Comparison of ENCODE assay signal across 20 cellular contexts in genomic region chr1:211978596-211978995, GRCh38. TPM values are rescaled to one million over a fixed set of nuclear protein-coding genes. Genes with fewer than 3 reads are reported as not detected.
DNase-seq lines count a peak whose midpoint lies in the region; ATAC-seq, FAIRE-seq and TF ChIP-seq lines count a peak whose summit lies in the region.
"Had no signal": no experiment of that assay in that cellular context is flagged by ENCODE, and none has a peak within 500 bp of the region (broad histone marks: within the 10 kb centered on the region; RNA-seq: fewer than 3 reads in every experiment).

No MANE protein-coding gene starts in this region.

- H4K20me1 ChIP-seq in K562 (replicated peaks; ENCODE audit: control insufficient read depth, insufficient read depth, low read length), result no peaks in the 10 kb centered on the region
- H4K20me1 ChIP-seq: BLaER1 treated with 17β-estradiol and CSF1 and Interleukin-3, amounts not matched to agents 10 nM and 100 nM had no signal

- H3K4me3 Mint-ChIP-seq in MCF 10A (ENCODE audit: unreplicated experiment), result no peak overlapping the region
- H3K4me3 Mint-ChIP-seq: B cell; CD4-positive, alpha-beta T cell; CD8-positive, alpha-beta T cell had no signal

- no peaks in the 10 kb centered on the region for H3K4me1 ChIP-seq in breast epithelium
- H3K4me1 ChIP-seq in A549, result no peaks in the 10 kb centered on the region
- no peaks in the 10 kb centered on the region; a peak in 1 of 5 replicates for H3K4me1 ChIP-seq in K562 (replicated peaks in 1 of 2; ENCODE audit: control insufficient read depth in 2 of 2, insufficient read depth in 2 of 2, low read length in 2 of 2)
- H3K4me1 ChIP-seq in uterus, result no peaks in the 10 kb centered on the region
- H3K4me1 ChIP-seq: Caco-2 had no signal

- TF ChIP-seq POLR2A in breast epithelium (IDR thresholded peaks at IDR 0.05) (no peak), A549 (IDR thresholded peaks at IDR 0.05; ENCODE audit: low read length) (no peak), K562 (conservative IDR thresholded peaks at IDR 0.05) (no peak), uterus (IDR thresholded peaks at IDR 0.05) (no peak)

- TF ChIP-seq RAD21 in A549 (conservative IDR thresholded peaks at IDR 0.05 in 1 of 2, IDR thresholded peaks at IDR 0.05 in 1 of 2), result no peak
- no peak for TF ChIP-seq RAD21 in K562 (CRISPR knock-in tag; conservative IDR thresholded peaks at IDR 0.05 in 1 of 2, IDR thresholded peaks at IDR 0.05 in 1 of 2)

- H3K9me1 ChIP-seq in K562 (ENCODE audit: control insufficient read depth, insufficient read depth, low read length), result no peaks in the 10 kb centered on the region

- H3K36me3 Mint-ChIP-seq in MCF 10A (ENCODE audit: insufficient read depth, unreplicated experiment), result peaks cover 90% of the 10 kb centered on the region

- CTCF ChIA-PET in MCF 10A (lab: Yijun Ruan, JAX) (interaction anchor here (0.6 to 2.5 kb wide), 9 partner anchors 9 to 477 kb away, joined by 3 to 15 read pairs (median 4); partner anchors contain the start of genes DTL and INTS7), A549 (lab: Yijun Ruan, JAX) (interaction anchor here (0.9 to 2.5 kb wide), 4 partner anchors 21 to 280 kb away, joined by 3 to 11 read pairs (median 4); partner anchors contain the start of genes DTL and INTS7), K562 (lab: Yijun Ruan, JAX; ENCODE audit: low intra/inter-chr PET ratio) (no interaction called here)

- FAIRE-seq in A549 (lab: Jason Lieb, UNC) (no peak), K562 (lab: Jason Lieb, UNC) (no peak)
- FAIRE-seq: D721Med, G401.6, GM12891, GM19239 had no signal

- no peak overlapping the region for H3K27ac ChIP-seq in breast epithelium
- no peak overlapping the region for H3K27ac ChIP-seq in A549
- no peak overlapping the region for H3K27ac ChIP-seq in K562 (ENCODE audit: extremely low read depth, low read depth, low read length)
- H3K27ac ChIP-seq in uterus, result no peak overlapping the region
- H3K27ac ChIP-seq: 22Rv1; BLaER1 treated with 17β-estradiol and CSF1 and Interleukin-3, amounts not matched to agents 10 nM and 100 nM; C4-2B had no signal

- POLR2A ChIA-PET in MCF 10A (lab: Yijun Ruan, JAX), result interaction anchor here (1.0 to 1.5 kb wide), 2 partner anchors 28 to 34 kb away, joined by 3 read pairs; no protein-coding TSS in a partner anchor
- POLR2A ChIA-PET in A549 (lab: Yijun Ruan, JAX), result no interaction called here
- POLR2A ChIA-PET in K562 (lab: Yijun Ruan, JAX), result interaction anchor here (0.5 to 1.3 kb wide), 2 partner anchors 56 to 296 kb away, joined by 3 to 6 read pairs; partner anchors contain the start of genes DTL and INTS7

- no peak overlapping the region for H2AFZ ChIP-seq in K562 (ENCODE audit: low read depth, low read length)

- no peaks in the 10 kb centered on the region for H3K4me1 Mint-ChIP-seq in MCF 10A (ENCODE audit: insufficient read depth, unreplicated experiment)

- TF ChIP-seq EP300 in A549 (IDR thresholded peaks at IDR 0.05) (no peak), K562 (IDR thresholded peaks at IDR 0.05; ENCODE audit: low read length) (no peak)

- no peak overlapping the region for H3K4me3 ChIP-seq in breast epithelium
- H3K4me3 ChIP-seq in A549, result no peak overlapping the region
- no peak overlapping the region for H3K4me3 ChIP-seq in K562
- no peak overlapping the region for H3K4me3 ChIP-seq in uterus
- H3K4me3 ChIP-seq: BLaER1 treated with 17β-estradiol and CSF1 and Interleukin-3, amounts not matched to agents 10 nM and 100 nM had no signal

- H3K79me2 ChIP-seq in K562 (ENCODE audit: control insufficient read depth, insufficient read depth, low read length), result no peaks in the 10 kb centered on the region

- no peaks in the 10 kb centered on the region for H3K36me3 ChIP-seq in breast epithelium
- H3K36me3 ChIP-seq in K562 (ENCODE audit: control insufficient read depth, insufficient read depth, low read length), result peaks cover 89% of the 10 kb centered on the region
- H3K36me3 ChIP-seq in uterus, result no peaks in the 10 kb centered on the region

- H3K9me3 Mint-ChIP-seq in MCF 10A (ENCODE audit: unreplicated experiment), result no peaks in the 10 kb centered on the region
- H3K9me3 Mint-ChIP-seq: CD4-positive, alpha-beta T cell; CD8-positive, alpha-beta T cell had no signal

- TF ChIP-seq CTCF in MCF 10A (IDR thresholded peaks at IDR 0.05; ENCODE audit: unreplicated experiment) (no peak), breast epithelium (IDR thresholded peaks at IDR 0.05) (no peak), A549 (IDR thresholded peaks at IDR 0.05) (no peak), K562 (IDR thresholded peaks at IDR 0.05 in 2 of 3, conservative IDR thresholded peaks at IDR 0.05 in 1 of 3; ENCODE audit: insufficient read depth in 2 of 3, low read depth in 1 of 3, low read length in 3 of 3) (no peak), uterus (IDR thresholded peaks at IDR 0.05) (no peak)

- DNase-seq in MCF 10A (ENCODE audit: unreplicated experiment) (no peak), breast epithelium (ENCODE audit: low spot score in 2 of 2) (no peak), A549 (ENCODE audit: low read depth in 1 of 2, low spot score in 1 of 2) (no peak), K562 (ENCODE audit: extremely low read depth in 1 of 4, low spot score in 3 of 4) (no peak), uterus (no peak)
- DNase-seq: AML-193; Caco-2; Calu3; CD4-positive, alpha-beta T cell; CD8-positive, alpha-beta T cell; DMS79 treated with DMSO at 0.1 percent for 48 hours; GF-D8 had no signal

- in situ Hi-C loops in K562 (cut with MboI), result no loop called here

- H3K27me3 ChIP-seq in breast epithelium (no peaks in the 10 kb centered on the region), K562 (ENCODE audit: control insufficient read depth in 2 of 2, insufficient read depth in 2 of 2, low read length in 2 of 2) (no peaks in the 10 kb centered on the region), uterus (no peaks in the 10 kb centered on the region)
- H3K27me3 ChIP-seq: BLaER1 treated with 17β-estradiol and CSF1 and Interleukin-3, amounts not matched to agents 10 nM and 100 nM had no signal

- H3K4me2 ChIP-seq in A549, result no peak overlapping the region
- H3K4me2 ChIP-seq in K562 (ENCODE audit: insufficient read depth, low read length), result no peak overlapping the region
- H3K4me2 ChIP-seq: BLaER1 treated with 17β-estradiol and CSF1 and Interleukin-3, amounts not matched to agents 10 nM and 100 nM had no signal

- 93% methylated on average over 4 of the region's 4 CpGs for WGBS in A549 (ENCODE audit: missing lambda C conversion rate)
- 92% methylated on average over 4 of the region's 4 CpGs for WGBS in K562 (ENCODE audit: insufficient coverage, low coverage, missing lambda C conversion rate)

- H3K9me3 ChIP-seq in breast epithelium (no peaks in the 10 kb centered on the region), A549 (no peaks in the 10 kb centered on the region), K562 (replicated peaks; ENCODE audit: control insufficient read depth, insufficient read depth, low read depth, low read length) (no peaks in the 10 kb centered on the region), uterus (no peaks in the 10 kb centered on the region)
- H3K9me3 ChIP-seq: BLaER1 treated with 17β-estradiol and CSF1 and Interleukin-3, amounts not matched to agents 10 nM and 100 nM; Caco-2 had no signal

- no peaks in the 10 kb centered on the region for H3K27me3 Mint-ChIP-seq in MCF 10A (ENCODE audit: insufficient read depth, unreplicated experiment)
- H3K27me3 Mint-ChIP-seq: B cell; CD4-positive, alpha-beta T cell had no signal

- H3K27ac Mint-ChIP-seq in MCF 10A (ENCODE audit: low read depth, unreplicated experiment), result peak overlapping the region; percentile 13
- H3K27ac Mint-ChIP-seq: B cell; CD4-positive, alpha-beta T cell; CD8-positive, alpha-beta T cell had no signal

- BruUV-seq in MCF 10A (replicated peaks; lab: Mats Ljungman, UMichigan) (no TSS peak), K562 (replicated peaks; lab: Mats Ljungman, UMichigan) (no TSS peak)

- H3K9ac ChIP-seq in K562 (ENCODE audit: insufficient read depth in 1 of 2, low read depth in 2 of 2, low read length in 2 of 2), result no peak overlapping the region
- H3K9ac ChIP-seq: BLaER1 treated with 17β-estradiol and CSF1 and Interleukin-3, amounts not matched to agents 10 nM and 100 nM had no signal

- ATAC-seq in A549, result no peak
- ATAC-seq in K562, result no peak
- ATAC-seq: CD8-positive, alpha-beta T cell had no signal

- intact Hi-C loops in MCF 10A (cut with micrococcal nuclease), result no loop called here
- intact Hi-C loops in breast epithelium (cut with DNase I; ENCODE audit: low total_unique reads), result no loop called here
- intact Hi-C loops in K562 (cut with micrococcal nuclease), result no loop called here
- intact Hi-C loops in uterus (cut with DNase I; ENCODE audit: low total_unique reads), result no loop called here

RNA-seq across cellular contexts. Expression of gene INTS7, which starts 56.8 kb away (rescaled TPM):
- total RNA-seq in MCF 10A (2022) (50.0 and 62.3 TPM in 2 replicates), breast epithelium (10 to 100 TPM in 2 of 3 donors, 1 to 10 TPM in 1; 6.6 to 16.7 (median 10.8) TPM), K562 (2014; rRNA removed) (27.3 and 33.8 TPM in 2 replicates), K562 (2014; rRNA removed; fragmentation: Illumina TruSeq; extraction: Trizol) (41.8 and 45.2 TPM in 2 replicates), K562 (2015; rRNA removed; fragmentation: Illumina TruSeq; extraction: Trizol) (34.3 and 38.9 TPM in 2 replicates), K562 (2021) (38.0 and 40.4 TPM in 2 replicates), uterus (10 to 100 TPM in 3 of 4 donors, 1 to 10 TPM in 1; 8.5 to 26.2 (median 11.4) TPM)
- polyA plus RNA-seq in A549 (2011; rRNA removed) (47.2 and 61.8 TPM in 2 replicates), A549 (2017; fragmentation: RNase III; extraction: RNeasy Plus Mini Kit Qiagen cat#74134 plus additional on column Dnase treatment) (21.5 to 23.3 TPM (median 22.0 TPM) in 3 replicates), K562 (2011; rRNA removed) (66.4 and 68.4 TPM in 2 replicates), K562 (2014; fragmentation: Illumina TruSeq; extraction: Trizol) (42.8 and 51.2 TPM in 2 replicates), K562 (2014; fragmentation: Nextera tagmentation; extraction: Ambion mirVana) (10 to 100 TPM; 36.5 to 57.0 TPM), K562 (2014; rRNA removed) (29.8 and 33.3 TPM in 2 replicates)
- 13.3 and 17.1 TPM in 2 replicates for polyA plus RNA-seq in A549 (2012; cell fraction: cytosol; rRNA removed)
- 9.0 and 9.9 TPM in 2 replicates for polyA plus RNA-seq in A549 (2012; cell fraction: nucleus; rRNA removed)
- polyA minus RNA-seq in A549 (2011; rRNA and poly(A)+ RNA removed), result 104 and 105 TPM in 2 replicates
- 77.2 and 123 TPM in 2 replicates for total RNA-seq in K562 (2011; cell fraction: chromatin; rRNA removed; ENCODE audit: low replicate concordance)
- 32.5 and 36.2 TPM in 2 replicates for total RNA-seq in K562 (2011; cell fraction: nucleolus; rRNA removed)
- 45.5 and 66.6 TPM in 2 replicates for total RNA-seq in K562 (2011; cell fraction: nucleoplasm; rRNA removed)
- 29.8 and 33.2 TPM in 2 replicates for polyA plus RNA-seq in K562 (2011; cell fraction: cytosol; rRNA removed)
- polyA plus RNA-seq in K562 (2011; cell fraction: nucleus; rRNA removed), result 36.3 and 41.0 TPM in 2 replicates
- 29.0 and 29.7 TPM in 2 replicates for polyA plus RNA-seq in K562 (2012)
- polyA minus RNA-seq in K562 (2011; rRNA and poly(A)+ RNA removed), result 98.6 and 113 TPM in 2 replicates
- 39.9 and 52.7 TPM in 2 replicates for polyA minus RNA-seq in K562 (2011; cell fraction: cytosol; rRNA and poly(A)+ RNA removed)
- polyA minus RNA-seq in K562 (2011; cell fraction: nucleus; rRNA and poly(A)+ RNA removed), result 37.4 and 74.0 TPM in 2 replicates

RNA-seq across cellular contexts. Expression of gene DTL, which starts 57.0 kb away (rescaled TPM):
- total RNA-seq in MCF 10A (2022) (20.2 and 34.4 TPM in 2 replicates), breast epithelium (under 1 TPM; 0.29 to 0.80 (median 0.66) TPM), K562 (2014; rRNA removed) (49.1 and 57.4 TPM in 2 replicates), K562 (2014; rRNA removed; fragmentation: Illumina TruSeq; extraction: Trizol) (63.2 and 71.8 TPM in 2 replicates), K562 (2015; rRNA removed; fragmentation: Illumina TruSeq; extraction: Trizol) (49.2 and 57.7 TPM in 2 replicates), K562 (2021) (64.3 and 74.4 TPM in 2 replicates), uterus (10 to 100 TPM in 1 of 4 donors, under 1 TPM in 1, not detected in 2; 0.73 to 16.0 TPM)
- polyA plus RNA-seq in A549 (2011; rRNA removed) (28.5 and 30.2 TPM in 2 replicates), A549 (2017; fragmentation: RNase III; extraction: RNeasy Plus Mini Kit Qiagen cat#74134 plus additional on column Dnase treatment) (22.0 to 25.1 TPM (median 22.3 TPM) in 3 replicates), K562 (2011; rRNA removed) (66.2 and 86.2 TPM in 2 replicates), K562 (2014; fragmentation: Illumina TruSeq; extraction: Trizol) (70.5 and 81.0 TPM in 2 replicates), K562 (2014; fragmentation: Nextera tagmentation; extraction: Ambion mirVana) (10 to 100 TPM; 38.3 to 66.7 TPM), K562 (2014; rRNA removed) (42.9 and 48.6 TPM in 2 replicates)
- 17.7 and 27.4 TPM in 2 replicates for polyA plus RNA-seq in A549 (2012; cell fraction: cytosol; rRNA removed)
- 20.6 and 27.2 TPM in 2 replicates for polyA plus RNA-seq in A549 (2012; cell fraction: nucleus; rRNA removed)
- polyA minus RNA-seq in A549 (2011; rRNA and poly(A)+ RNA removed), result 21.5 and 31.1 TPM in 2 replicates
- total RNA-seq in K562 (2011; cell fraction: chromatin; rRNA removed; ENCODE audit: low replicate concordance), result 43.6 and 104 TPM in 2 replicates
- total RNA-seq in K562 (2011; cell fraction: nucleolus; rRNA removed), result 28.5 and 36.7 TPM in 2 replicates
- total RNA-seq in K562 (2011; cell fraction: nucleoplasm; rRNA removed), result 41.9 and 52.9 TPM in 2 replicates
- 53.2 and 54.9 TPM in 2 replicates for polyA plus RNA-seq in K562 (2011; cell fraction: cytosol; rRNA removed)
- polyA plus RNA-seq in K562 (2011; cell fraction: nucleus; rRNA removed), result 96.4 and 104 TPM in 2 replicates
- 42.5 and 55.4 TPM in 2 replicates for polyA plus RNA-seq in K562 (2012)
- 116 and 121 TPM in 2 replicates for polyA minus RNA-seq in K562 (2011; rRNA and poly(A)+ RNA removed)
- 30.4 and 53.4 TPM in 2 replicates for polyA minus RNA-seq in K562 (2011; cell fraction: cytosol; rRNA and poly(A)+ RNA removed)
- polyA minus RNA-seq in K562 (2011; cell fraction: nucleus; rRNA and poly(A)+ RNA removed), result 49.1 and 71.4 TPM in 2 replicates
